Comparison of ENCODE assay signal across 1 cellular context in the genomic region with DNA sequence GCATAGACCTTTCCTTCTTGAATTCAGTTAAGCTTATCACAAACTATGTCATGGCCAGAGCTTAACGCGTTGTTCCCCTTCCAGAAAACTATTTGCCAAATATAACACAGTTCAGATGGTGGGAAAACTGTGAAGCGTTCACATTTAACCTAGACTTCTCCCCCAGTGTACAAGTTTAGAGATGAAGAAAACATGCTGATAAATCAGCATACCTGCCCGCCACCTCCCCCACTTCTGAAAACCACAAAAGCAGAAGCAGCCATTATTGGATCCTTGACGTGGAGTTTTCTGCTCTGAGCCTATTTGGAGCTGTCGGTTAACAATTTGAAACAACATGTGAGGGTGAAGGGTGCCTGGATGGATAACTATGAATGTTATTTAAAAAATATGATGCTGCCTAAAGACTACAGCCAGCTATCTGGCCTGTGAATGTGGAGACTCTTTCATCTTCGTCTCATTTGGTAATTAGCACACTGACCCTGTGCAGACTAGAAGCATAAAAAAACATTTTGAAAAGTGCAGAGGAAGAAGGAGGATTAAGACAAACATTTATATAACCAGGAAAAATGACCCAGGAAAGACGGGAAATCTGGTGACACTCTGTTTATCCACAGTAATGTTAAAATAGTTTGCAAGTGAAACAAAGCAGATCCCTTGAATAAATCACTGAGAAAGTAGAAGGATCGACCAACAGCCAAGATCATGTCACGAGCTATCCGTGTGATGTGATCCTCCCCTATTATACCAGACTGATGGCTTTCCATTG.
TF ChIP-seq lines count a peak whose summit lies in the region.

No MANE protein-coding gene starts in this region.

TF ChIP-seq in GM12878, 131 proteins besides CTCF, POLR2A, EP300 and RAD21 (continues in another document):
- TF ChIP-seq CREB1 (IDR thresholded peaks at IDR 0.05; ENCODE audit: low read depth) (peak; percentile 46; the same call in 1 of the 2 replicates), BACH1 (IDR thresholded peaks at IDR 0.05; ENCODE audit: borderline replicate concordance) (0 out of 2 replicates have a peak, but pooled peaks have one; percentile 40), YY1 (IDR thresholded peaks at IDR 0.05; ENCODE audit: low read depth, low read length) (peak; percentile 91), HCFC1 (IDR thresholded peaks at IDR 0.05; ENCODE audit: low read length) (no peak), NBN (IDR thresholded peaks at IDR 0.05) (peak; percentile 46; the same call in 1 of the 2 replicates), JUNB (IDR thresholded peaks at IDR 0.05) (no peak), MEF2B (IDR thresholded peaks at IDR 0.05; ENCODE audit: partially characterized antibody, poor library complexity, severe bottlenecking) (peak; percentile 88), CBX5 (IDR thresholded peaks at IDR 0.05; ENCODE audit: low read depth) (no peak; the same call in 1 of the 2 replicates), PAX8 (IDR thresholded peaks at IDR 0.05) (no peak), NFXL1 (IDR thresholded peaks at IDR 0.05; ENCODE audit: borderline replicate concordance) (no peak), SREBF1 (IDR thresholded peaks at IDR 0.05; ENCODE audit: low read length) (no peak), NRF1 (conservative IDR thresholded peaks at IDR 0.05; ENCODE audit: low read depth, low read length) (no peak), CHD2 (IDR thresholded peaks at IDR 0.05; ENCODE audit: borderline replicate concordance, low read depth, low read length) (0 out of 2 replicates have a peak, but pooled peaks have one; percentile 60), SIN3A (IDR thresholded peaks at IDR 0.05; ENCODE audit: low read depth, low read length) (no peak), KLF5 (IDR thresholded peaks at IDR 0.05; ENCODE audit: partially characterized antibody) (no peak), NR2F1 (conservative IDR thresholded peaks at IDR 0.05) (peak; percentile 50; the same call in 1 of the 2 replicates), MEF2A (IDR thresholded peaks at IDR 0.05; ENCODE audit: insufficient read depth, low read depth, low read length) (peak; percentile 74), NR2C2 (IDR thresholded peaks at IDR 0.05; ENCODE audit: borderline replicate concordance, control insufficient read depth, insufficient read length, low read depth) (no peak), STAT3 (IDR thresholded peaks at IDR 0.05; ENCODE audit: low read depth, low read length) (no peak), CBFB (IDR thresholded peaks at IDR 0.05; ENCODE audit: low read depth) (peak; percentile 74; the same call in 1 of the 2 replicates), EZH2 (IDR thresholded peaks at IDR 0.05; ENCODE audit: borderline replicate concordance, control insufficient read depth, low read depth, low read length) (no peak), JUND (IDR thresholded peaks at IDR 0.05; ENCODE audit: low read depth, low read length) (no peak), HDAC2 (IDR thresholded peaks at IDR 0.05) (no peak), KAT2A (conservative IDR thresholded peaks at IDR 0.05; ENCODE audit: control insufficient read depth, low read depth, low read length) (no peak), MYB (IDR thresholded peaks at IDR 0.05; ENCODE audit: borderline replicate concordance, low read depth, low read length) (no peak), ZNF24 (IDR thresholded peaks at IDR 0.05) (0 out of 2 replicates have a peak, but pooled peaks have one; percentile 19), BCL11A (IDR thresholded peaks at IDR 0.05; ENCODE audit: low read depth, low read length) (peak; percentile 54; the same call in 1 of the 2 replicates), CREM (IDR thresholded peaks at IDR 0.05; ENCODE audit: low read depth) (peak; percentile 42; the same call in 1 of the 2 replicates), CEBPB (IDR thresholded peaks at IDR 0.05; ENCODE audit: borderline replicate concordance in 1 of 2, low read depth in 2 of 2, low read length in 2 of 2) (no peak), KDM1A (IDR thresholded peaks at IDR 0.05; ENCODE audit: borderline replicate concordance) (no peak), BMI1 (IDR thresholded peaks at IDR 0.05; ENCODE audit: borderline replicate concordance) (no peak), DPF2 (IDR thresholded peaks at IDR 0.05) (peak; percentile 59; the same call in 1 of the 2 replicates), TAF1 (IDR thresholded peaks at IDR 0.05; ENCODE audit: borderline replicate concordance, low read depth, low read length) (no peak), ATF7 (IDR thresholded peaks at IDR 0.05; ENCODE audit: low read depth) (peak; percentile 52; the same call in 1 of the 2 replicates), FOXM1 (IDR thresholded peaks at IDR 0.05; ENCODE audit: low read depth, low read length) (peak; percentile 36; the same call in 1 of the 2 replicates), MTA2 (IDR thresholded peaks at IDR 0.05; ENCODE audit: low read depth) (peak; percentile 56)
- TF ChIP-seq, protein P1, sequence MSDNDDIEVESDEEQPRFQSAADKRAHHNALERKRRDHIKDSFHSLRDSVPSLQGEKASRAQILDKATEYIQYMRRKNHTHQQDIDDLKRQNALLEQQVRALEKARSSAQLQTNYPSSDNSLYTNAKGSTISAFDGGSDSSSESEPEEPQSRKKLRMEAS (IDR thresholded peaks at IDR 0.05; ENCODE audit: low read depth, low read length) = no peak
- TF ChIP-seq, protein P2, sequence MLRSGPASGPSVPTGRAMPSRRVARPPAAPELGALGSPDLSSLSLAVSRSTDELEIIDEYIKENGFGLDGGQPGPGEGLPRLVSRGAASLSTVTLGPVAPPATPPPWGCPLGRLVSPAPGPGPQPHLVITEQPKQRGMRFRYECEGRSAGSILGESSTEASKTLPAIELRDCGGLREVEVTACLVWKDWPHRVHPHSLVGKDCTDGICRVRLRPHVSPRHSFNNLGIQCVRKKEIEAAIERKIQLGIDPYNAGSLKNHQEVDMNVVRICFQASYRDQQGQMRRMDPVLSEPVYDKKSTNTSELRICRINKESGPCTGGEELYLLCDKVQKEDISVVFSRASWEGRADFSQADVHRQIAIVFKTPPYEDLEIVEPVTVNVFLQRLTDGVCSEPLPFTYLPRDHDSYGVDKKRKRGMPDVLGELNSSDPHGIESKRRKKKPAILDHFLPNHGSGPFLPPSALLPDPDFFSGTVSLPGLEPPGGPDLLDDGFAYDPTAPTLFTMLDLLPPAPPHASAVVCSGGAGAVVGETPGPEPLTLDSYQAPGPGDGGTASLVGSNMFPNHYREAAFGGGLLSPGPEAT (IDR thresholded peaks at IDR 0.05; ENCODE audit: low read depth) = peak; percentile 48; the same call in 1 of the 2 replicates
- TF ChIP-seq, protein P3, sequence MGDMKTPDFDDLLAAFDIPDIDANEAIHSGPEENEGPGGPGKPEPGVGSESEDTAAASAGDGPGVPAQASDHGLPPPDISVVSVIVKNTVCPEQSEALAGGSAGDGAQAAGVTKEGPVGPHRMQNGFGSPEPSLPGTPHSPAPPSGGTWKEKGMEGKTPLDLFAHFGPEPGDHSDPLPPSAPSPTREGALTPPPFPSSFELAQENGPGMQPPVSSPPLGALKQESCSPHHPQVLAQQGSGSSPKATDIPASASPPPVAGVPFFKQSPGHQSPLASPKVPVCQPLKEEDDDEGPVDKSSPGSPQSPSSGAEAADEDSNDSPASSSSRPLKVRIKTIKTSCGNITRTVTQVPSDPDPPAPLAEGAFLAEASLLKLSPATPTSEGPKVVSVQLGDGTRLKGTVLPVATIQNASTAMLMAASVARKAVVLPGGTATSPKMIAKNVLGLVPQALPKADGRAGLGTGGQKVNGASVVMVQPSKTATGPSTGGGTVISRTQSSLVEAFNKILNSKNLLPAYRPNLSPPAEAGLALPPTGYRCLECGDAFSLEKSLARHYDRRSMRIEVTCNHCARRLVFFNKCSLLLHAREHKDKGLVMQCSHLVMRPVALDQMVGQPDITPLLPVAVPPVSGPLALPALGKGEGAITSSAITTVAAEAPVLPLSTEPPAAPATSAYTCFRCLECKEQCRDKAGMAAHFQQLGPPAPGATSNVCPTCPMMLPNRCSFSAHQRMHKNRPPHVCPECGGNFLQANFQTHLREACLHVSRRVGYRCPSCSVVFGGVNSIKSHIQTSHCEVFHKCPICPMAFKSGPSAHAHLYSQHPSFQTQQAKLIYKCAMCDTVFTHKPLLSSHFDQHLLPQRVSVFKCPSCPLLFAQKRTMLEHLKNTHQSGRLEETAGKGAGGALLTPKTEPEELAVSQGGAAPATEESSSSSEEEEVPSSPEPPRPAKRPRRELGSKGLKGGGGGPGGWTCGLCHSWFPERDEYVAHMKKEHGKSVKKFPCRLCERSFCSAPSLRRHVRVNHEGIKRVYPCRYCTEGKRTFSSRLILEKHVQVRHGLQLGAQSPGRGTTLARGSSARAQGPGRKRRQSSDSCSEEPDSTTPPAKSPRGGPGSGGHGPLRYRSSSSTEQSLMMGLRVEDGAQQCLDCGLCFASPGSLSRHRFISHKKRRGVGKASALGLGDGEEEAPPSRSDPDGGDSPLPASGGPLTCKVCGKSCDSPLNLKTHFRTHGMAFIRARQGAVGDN (IDR thresholded peaks at IDR 0.05) = peak; percentile 39; the same call in 1 of the 2 replicates
- TF ChIP-seq, protein P4, sequence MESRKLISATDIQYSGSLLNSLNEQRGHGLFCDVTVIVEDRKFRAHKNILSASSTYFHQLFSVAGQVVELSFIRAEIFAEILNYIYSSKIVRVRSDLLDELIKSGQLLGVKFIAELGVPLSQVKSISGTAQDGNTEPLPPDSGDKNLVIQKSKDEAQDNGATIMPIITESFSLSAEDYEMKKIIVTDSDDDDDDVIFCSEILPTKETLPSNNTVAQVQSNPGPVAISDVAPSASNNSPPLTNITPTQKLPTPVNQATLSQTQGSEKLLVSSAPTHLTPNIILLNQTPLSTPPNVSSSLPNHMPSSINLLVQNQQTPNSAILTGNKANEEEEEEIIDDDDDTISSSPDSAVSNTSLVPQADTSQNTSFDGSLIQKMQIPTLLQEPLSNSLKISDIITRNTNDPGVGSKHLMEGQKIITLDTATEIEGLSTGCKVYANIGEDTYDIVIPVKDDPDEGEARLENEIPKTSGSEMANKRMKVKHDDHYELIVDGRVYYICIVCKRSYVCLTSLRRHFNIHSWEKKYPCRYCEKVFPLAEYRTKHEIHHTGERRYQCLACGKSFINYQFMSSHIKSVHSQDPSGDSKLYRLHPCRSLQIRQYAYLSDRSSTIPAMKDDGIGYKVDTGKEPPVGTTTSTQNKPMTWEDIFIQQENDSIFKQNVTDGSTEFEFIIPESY (IDR thresholded peaks at IDR 0.05) = no peak
- TF ChIP-seq, protein P5, sequence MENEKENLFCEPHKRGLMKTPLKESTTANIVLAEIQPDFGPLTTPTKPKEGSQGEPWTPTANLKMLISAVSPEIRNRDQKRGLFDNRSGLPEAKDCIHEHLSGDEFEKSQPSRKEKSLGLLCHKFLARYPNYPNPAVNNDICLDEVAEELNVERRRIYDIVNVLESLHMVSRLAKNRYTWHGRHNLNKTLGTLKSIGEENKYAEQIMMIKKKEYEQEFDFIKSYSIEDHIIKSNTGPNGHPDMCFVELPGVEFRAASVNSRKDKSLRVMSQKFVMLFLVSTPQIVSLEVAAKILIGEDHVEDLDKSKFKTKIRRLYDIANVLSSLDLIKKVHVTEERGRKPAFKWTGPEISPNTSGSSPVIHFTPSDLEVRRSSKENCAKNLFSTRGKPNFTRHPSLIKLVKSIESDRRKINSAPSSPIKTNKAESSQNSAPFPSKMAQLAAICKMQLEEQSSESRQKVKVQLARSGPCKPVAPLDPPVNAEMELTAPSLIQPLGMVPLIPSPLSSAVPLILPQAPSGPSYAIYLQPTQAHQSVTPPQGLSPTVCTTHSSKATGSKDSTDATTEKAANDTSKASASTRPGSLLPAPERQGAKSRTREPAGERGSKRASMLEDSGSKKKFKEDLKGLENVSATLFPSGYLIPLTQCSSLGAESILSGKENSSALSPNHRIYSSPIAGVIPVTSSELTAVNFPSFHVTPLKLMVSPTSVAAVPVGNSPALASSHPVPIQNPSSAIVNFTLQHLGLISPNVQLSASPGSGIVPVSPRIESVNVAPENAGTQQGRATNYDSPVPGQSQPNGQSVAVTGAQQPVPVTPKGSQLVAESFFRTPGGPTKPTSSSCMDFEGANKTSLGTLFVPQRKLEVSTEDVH (IDR thresholded peaks at IDR 0.05; ENCODE audit: low read depth, partially characterized antibody) = no peak
- TF ChIP-seq, protein P6, sequence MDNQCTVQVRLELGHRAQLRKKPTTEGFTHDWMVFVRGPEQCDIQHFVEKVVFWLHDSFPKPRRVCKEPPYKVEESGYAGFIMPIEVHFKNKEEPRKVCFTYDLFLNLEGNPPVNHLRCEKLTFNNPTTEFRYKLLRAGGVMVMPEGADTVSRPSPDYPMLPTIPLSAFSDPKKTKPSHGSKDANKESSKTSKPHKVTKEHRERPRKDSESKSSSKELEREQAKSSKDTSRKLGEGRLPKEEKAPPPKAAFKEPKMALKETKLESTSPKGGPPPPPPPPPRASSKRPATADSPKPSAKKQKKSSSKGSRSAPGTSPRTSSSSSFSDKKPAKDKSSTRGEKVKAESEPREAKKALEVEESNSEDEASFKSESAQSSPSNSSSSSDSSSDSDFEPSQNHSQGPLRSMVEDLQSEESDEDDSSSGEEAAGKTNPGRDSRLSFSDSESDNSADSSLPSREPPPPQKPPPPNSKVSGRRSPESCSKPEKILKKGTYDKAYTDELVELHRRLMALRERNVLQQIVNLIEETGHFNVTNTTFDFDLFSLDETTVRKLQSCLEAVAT (IDR thresholded peaks at IDR 0.05) = 0 out of 2 replicates have a peak, but pooled peaks have one; percentile 60
- TF ChIP-seq, protein P7, sequence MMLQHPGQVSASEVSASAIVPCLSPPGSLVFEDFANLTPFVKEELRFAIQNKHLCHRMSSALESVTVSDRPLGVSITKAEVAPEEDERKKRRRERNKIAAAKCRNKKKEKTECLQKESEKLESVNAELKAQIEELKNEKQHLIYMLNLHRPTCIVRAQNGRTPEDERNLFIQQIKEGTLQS (IDR thresholded peaks at IDR 0.05; ENCODE audit: borderline replicate concordance, extremely low read depth, low read depth, low read length) = no peak
- TF ChIP-seq, protein P8, sequence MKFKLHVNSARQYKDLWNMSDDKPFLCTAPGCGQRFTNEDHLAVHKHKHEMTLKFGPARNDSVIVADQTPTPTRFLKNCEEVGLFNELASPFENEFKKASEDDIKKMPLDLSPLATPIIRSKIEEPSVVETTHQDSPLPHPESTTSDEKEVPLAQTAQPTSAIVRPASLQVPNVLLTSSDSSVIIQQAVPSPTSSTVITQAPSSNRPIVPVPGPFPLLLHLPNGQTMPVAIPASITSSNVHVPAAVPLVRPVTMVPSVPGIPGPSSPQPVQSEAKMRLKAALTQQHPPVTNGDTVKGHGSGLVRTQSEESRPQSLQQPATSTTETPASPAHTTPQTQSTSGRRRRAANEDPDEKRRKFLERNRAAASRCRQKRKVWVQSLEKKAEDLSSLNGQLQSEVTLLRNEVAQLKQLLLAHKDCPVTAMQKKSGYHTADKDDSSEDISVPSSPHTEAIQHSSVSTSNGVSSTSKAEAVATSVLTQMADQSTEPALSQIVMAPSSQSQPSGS (IDR thresholded peaks at IDR 0.05; ENCODE audit: low read length) = peak; percentile 54; the same call in 1 of the 2 replicates
- TF ChIP-seq, protein P9, sequence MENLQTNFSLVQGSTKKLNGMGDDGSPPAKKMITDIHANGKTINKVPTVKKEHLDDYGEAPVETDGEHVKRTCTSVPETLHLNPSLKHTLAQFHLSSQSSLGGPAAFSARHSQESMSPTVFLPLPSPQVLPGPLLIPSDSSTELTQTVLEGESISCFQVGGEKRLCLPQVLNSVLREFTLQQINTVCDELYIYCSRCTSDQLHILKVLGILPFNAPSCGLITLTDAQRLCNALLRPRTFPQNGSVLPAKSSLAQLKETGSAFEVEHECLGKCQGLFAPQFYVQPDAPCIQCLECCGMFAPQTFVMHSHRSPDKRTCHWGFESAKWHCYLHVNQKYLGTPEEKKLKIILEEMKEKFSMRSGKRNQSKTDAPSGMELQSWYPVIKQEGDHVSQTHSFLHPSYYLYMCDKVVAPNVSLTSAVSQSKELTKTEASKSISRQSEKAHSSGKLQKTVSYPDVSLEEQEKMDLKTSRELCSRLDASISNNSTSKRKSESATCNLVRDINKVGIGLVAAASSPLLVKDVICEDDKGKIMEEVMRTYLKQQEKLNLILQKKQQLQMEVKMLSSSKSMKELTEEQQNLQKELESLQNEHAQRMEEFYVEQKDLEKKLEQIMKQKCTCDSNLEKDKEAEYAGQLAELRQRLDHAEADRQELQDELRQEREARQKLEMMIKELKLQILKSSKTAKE (IDR thresholded peaks at IDR 0.05; ENCODE audit: low read depth, poor library complexity, severe bottlenecking) = peak; percentile 27
